In the genomic region with DNA sequence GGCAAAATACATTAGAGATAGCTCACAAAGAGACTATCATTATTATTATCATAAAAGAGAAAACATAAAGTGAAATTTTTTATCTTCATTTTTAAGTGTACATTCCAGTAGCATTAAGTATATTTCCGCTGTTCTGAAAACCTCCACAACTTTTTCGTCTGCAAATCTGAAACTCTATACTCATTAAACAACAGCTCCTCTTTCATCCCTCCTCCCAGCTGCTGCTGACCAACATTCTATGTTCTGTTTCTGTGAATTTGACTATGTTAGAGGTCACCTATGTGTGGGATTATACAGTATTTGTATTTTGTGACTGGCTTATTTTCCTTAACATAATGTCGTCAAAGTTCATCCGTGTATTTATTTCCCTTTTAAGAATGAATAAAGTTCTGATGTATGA, we compare ENCODE assay signal across 28 cellular contexts.
"Had no signal": no experiment of that assay in that cellular context is flagged by ENCODE, and none has a peak within 500 bp of the region (broad histone marks: within the 10 kb centered on the region; RNA-seq: fewer than 3 reads in every experiment).

No MANE protein-coding gene starts in this region.

- H3K27me3 ChIP-seq: adrenal gland, body of pancreas, colonic mucosa, esophagus squamous epithelium, gastroesophageal sphincter, heart right ventricle had no signal

- DNase-seq: activated CD4-positive, alpha-beta memory T cell treated with anti-CD3 and anti-CD28 coated beads for 36 hours; activated CD4-positive, alpha-beta T cell treated with anti-CD3 and anti-CD28 coated beads for 36 hours; activated CD4-positive, alpha-beta T cell treated with anti-CD3 and anti-CD28 coated beads, Interleukin-2, amount 10 ng/mL, durations not matched to agents 24 days and 14 days; activated CD4-positive, CD25-positive, alpha-beta regulatory T cell; activated CD4-positive, CD25-positive, alpha-beta regulatory T cell treated with anti-CD3 and anti-CD28 coated beads, Interleukin-2, amount 50 U/mL, for 72 hours; activated CD8-positive, alpha-beta memory T cell treated with anti-CD3 and anti-CD28 coated beads, Interleukin-2, amount 10 ng/mL, durations not matched to agents 7 days and 5 days; activated CD8-positive, alpha-beta memory T cell treated with anti-CD3 and anti-CD28 coated beads, Interleukin-2, amount 50 U/mL, for 4 hours; activated CD8-positive, alpha-beta T cell treated with anti-CD3 and anti-CD28 coated beads, Interleukin-2, amount 10 ng/mL, durations not matched to agents 7 days and 5 days; activated effector memory CD4-positive, alpha-beta T cell treated with anti-CD3 and anti-CD28 coated beads, Interleukin-2, amount 50 U/mL, for 16 hours; activated naive CD4-positive, alpha-beta T cell treated with anti-CD3 and anti-CD28 coated beads for 36 hours; activated naive CD8-positive, alpha-beta T cell treated with anti-CD3 and anti-CD28 coated beads for 36 hours; activated naive CD8-positive, alpha-beta T cell treated with anti-CD3 and anti-CD28 coated beads, Interleukin-2, amount 50 U/mL, for 24 hours; activated T-cell treated with anti-CD3 and anti-CD28 coated beads, Interleukin-2, amount 50 U/mL, for 1 hour; activated T-cell treated with anti-CD3 and anti-CD28 coated beads, Interleukin-2, amount 50 U/mL, for 48 hours; adrenal gland; amygdala; aorta; body of pancreas; caudate nucleus; colonic mucosa; effector CD8-positive, alpha-beta T cell; esophagus squamous epithelium; foreskin melanocyte; heart right ventricle; T-helper 17 cell; T1000 had no signal

- H3K36me3 ChIP-seq: adrenal gland, colonic mucosa, esophagus squamous epithelium, gastroesophageal sphincter, heart right ventricle had no signal

- ATAC-seq: activated CD4-positive, alpha-beta T cell treated with anti-CD3 and anti-CD28 coated beads for 36 hours; activated CD8-positive, alpha-beta memory T cell treated with anti-CD3 and anti-CD28 coated beads, Interleukin-2, amount 10 ng/mL, durations not matched to agents 7 days and 5 days; activated CD8-positive, alpha-beta T cell treated with anti-CD3 and anti-CD28 coated beads, Interleukin-2, amount 10 ng/mL, durations not matched to agents 7 days and 5 days; activated naive CD8-positive, alpha-beta T cell treated with anti-CD3 and anti-CD28 coated beads, Interleukin-2, amount 50 U/mL, for 24 hours; body of pancreas; gastroesophageal sphincter; heart right ventricle; T-helper 17 cell had no signal

- H3K4me1 ChIP-seq: adrenal gland, body of pancreas, colonic mucosa, esophagus squamous epithelium, gastroesophageal sphincter, heart right ventricle had no signal

- H3K9me3 ChIP-seq: adrenal gland, body of pancreas, colonic mucosa had no signal

- H3K27ac ChIP-seq: adrenal gland, body of pancreas, colonic mucosa, epithelial cell of prostate, esophagus squamous epithelium, gastroesophageal sphincter, heart right ventricle had no signal

- H3K4me3 ChIP-seq: adrenal gland, body of pancreas, colonic mucosa, esophagus squamous epithelium, gastroesophageal sphincter, heart right ventricle had no signal
